In the genomic region with DNA sequence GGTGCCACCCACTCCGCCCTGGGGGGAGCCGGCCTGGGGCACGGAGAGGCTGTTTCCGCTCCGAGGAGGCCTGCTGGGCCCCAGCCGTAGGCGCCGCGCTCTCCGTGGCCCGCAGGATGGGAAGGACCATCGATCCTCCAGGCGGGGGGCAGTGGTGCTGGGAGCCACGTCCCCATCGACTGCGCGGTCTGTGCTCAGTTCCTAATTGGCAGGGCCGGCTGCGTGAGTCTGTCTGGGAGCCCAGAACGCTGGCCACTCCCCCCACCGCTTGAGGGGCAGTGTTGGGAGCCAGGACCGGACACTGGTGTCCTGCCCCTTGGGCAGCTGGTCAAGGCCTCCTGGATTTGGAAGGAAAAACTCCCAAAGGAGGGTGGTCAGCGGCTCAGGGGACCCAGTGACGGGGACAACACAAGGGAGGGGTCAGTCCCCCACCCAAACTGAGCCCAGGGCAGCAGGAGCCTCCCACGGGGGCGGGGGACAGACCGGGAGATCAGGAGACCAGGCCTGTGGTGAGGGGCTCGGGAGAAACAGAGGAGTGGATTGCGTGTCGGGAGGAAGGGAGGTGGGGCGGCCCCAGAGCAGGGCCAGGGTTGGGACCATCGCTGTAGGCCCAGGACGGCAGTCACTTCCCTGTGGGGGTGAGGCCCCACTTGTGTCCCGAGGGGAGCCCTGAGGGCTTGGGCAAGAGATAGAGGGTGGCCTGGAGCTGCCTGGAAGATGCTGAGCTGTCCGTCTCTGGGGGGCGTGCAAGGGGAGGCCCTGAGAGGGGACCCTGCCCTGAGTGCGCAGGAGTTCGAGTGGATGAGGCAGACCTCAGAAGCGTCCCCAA, we compare ENCODE assay signal across 1 cellular context.
TF ChIP-seq lines count a peak whose summit lies in the region.

No MANE protein-coding gene starts in this region.

TF ChIP-seq in SK-N-SH treated with all-trans-retinoic acid at 6 μM for 48 hours, 23 proteins besides CTCF, POLR2A, EP300 and RAD21 (continued from another document):
- TF ChIP-seq, protein P1, sequence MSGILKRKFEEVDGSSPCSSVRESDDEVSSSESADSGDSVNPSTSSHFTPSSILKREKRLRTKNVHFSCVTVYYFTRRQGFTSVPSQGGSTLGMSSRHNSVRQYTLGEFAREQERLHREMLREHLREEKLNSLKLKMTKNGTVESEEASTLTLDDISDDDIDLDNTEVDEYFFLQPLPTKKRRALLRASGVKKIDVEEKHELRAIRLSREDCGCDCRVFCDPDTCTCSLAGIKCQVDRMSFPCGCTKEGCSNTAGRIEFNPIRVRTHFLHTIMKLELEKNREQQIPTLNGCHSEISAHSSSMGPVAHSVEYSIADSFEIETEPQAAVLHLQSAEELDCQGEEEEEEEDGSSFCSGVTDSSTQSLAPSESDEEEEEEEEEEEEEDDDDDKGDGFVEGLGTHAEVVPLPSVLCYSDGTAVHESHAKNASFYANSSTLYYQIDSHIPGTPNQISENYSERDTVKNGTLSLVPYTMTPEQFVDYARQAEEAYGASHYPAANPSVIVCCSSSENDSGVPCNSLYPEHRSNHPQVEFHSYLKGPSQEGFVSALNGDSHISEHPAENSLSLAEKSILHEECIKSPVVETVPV (CRISPR knock-in tag; IDR thresholded peaks at IDR 0.05), result no peak
- no peak for TF ChIP-seq ZFP3 (CRISPR knock-in tag; IDR thresholded peaks at IDR 0.05)
